Comparison of ENCODE assay signal across 8 cellular contexts in genomic region chr15:56242576-56243116, GRCh38. TPM values are rescaled to one million over a fixed set of nuclear protein-coding genes. Genes with fewer than 3 reads are reported as not detected.
DNase-seq lines count a peak whose midpoint lies in the region; FAIRE-seq and TF ChIP-seq lines count a peak whose summit lies in the region.

No MANE protein-coding gene starts in this region.

- H3K27ac ChIP-seq in iPS-18a (ENCODE audit: low read length): peak overlapping the region; percentile 24
- peak overlapping the region; percentile 23 for H3K27ac ChIP-seq in subcutaneous abdominal adipose tissue (ENCODE audit: low read depth, low read length)

- peaks cover 40% of the 10 kb centered on the region for H3K4me1 Mint-ChIP-seq in activated T-helper 2 cell treated with anti-CD3 and anti-CD28 coated beads, Interferon-gamma antibody, Interleukin-2, Interleukin-4, amounts not matched to agents 10 μg/mL and 5 μg/mL and 100 μg/mL, durations not matched to agents 14 hours and 24 hours and 36 hours (ENCODE audit: low read depth)

- H3K4me3 ChIP-seq in AG04449 (ENCODE audit: low read depth, low read length) (peak overlapping the region; percentile 72), HAP-1 (peak overlapping the region; percentile 57), iPS-18a (ENCODE audit: low read length) (peak overlapping the region; percentile 86), subcutaneous abdominal adipose tissue (ENCODE audit: low read depth in 1 of 5, low read length in 5 of 5) (peak overlapping the region; percentile 62 to 90 (median 81))

- H3K27me3 ChIP-seq in HAP-1 (ENCODE audit: low read depth) (no peaks in the 10 kb centered on the region), iPS-18a (ENCODE audit: control insufficient read depth, insufficient read depth, low read length) (no peaks in the 10 kb centered on the region), subcutaneous abdominal adipose tissue (ENCODE audit: control insufficient read depth in 5 of 5, insufficient read depth in 4 of 5, low read length in 5 of 5) (no peaks in the 10 kb centered on the region)

- H3K9me3 ChIP-seq in HAP-1 (no peaks in the 10 kb centered on the region), iPS-18a (ENCODE audit: control insufficient read depth, low read depth, low read length) (no peaks in the 10 kb centered on the region), subcutaneous abdominal adipose tissue (ENCODE audit: control insufficient read depth in 5 of 5, low read length in 5 of 5) (no peaks in the 10 kb centered on the region)

- peak overlapping the region; percentile 92 for H3K4me3 Mint-ChIP-seq in activated T-helper 2 cell treated with anti-CD3 and anti-CD28 coated beads, Interferon-gamma antibody, Interleukin-2, Interleukin-4, amounts not matched to agents 10 μg/mL and 5 μg/mL and 100 μg/mL, durations not matched to agents 14 hours and 24 hours and 36 hours (ENCODE audit: low read depth)

- no peak for TF ChIP-seq POLR2A in H54 (IDR thresholded peaks at IDR 0.05; ENCODE audit: low read depth, low read length)

- peak overlapping the region; percentile 69 for H3K9ac ChIP-seq in iPS-18a (ENCODE audit: low read length)
- H3K9ac ChIP-seq in subcutaneous abdominal adipose tissue (ENCODE audit: low read length in 5 of 5): peak overlapping the region; percentile 7 to 60 (median 11)

- no peak for TF ChIP-seq CTCF in AG04449 (IDR thresholded peaks at IDR 0.05; ENCODE audit: insufficient read depth, low read length, missing control alignments)

- peaks cover 21% of the 10 kb centered on the region for H3K36me3 Mint-ChIP-seq in activated T-helper 2 cell treated with anti-CD3 and anti-CD28 coated beads, Interferon-gamma antibody, Interleukin-2, Interleukin-4, amounts not matched to agents 10 μg/mL and 5 μg/mL and 100 μg/mL, durations not matched to agents 14 hours and 24 hours and 36 hours (ENCODE audit: low read depth)

- no peaks in the 10 kb centered on the region for H3K27me3 Mint-ChIP-seq in activated T-helper 2 cell treated with anti-CD3 and anti-CD28 coated beads, Interferon-gamma antibody, Interleukin-2, Interleukin-4, amounts not matched to agents 10 μg/mL and 5 μg/mL and 100 μg/mL, durations not matched to agents 14 hours and 24 hours and 36 hours (ENCODE audit: low read depth)

- intact Hi-C loops in activated T-helper 2 cell treated with anti-CD3 and anti-CD28 coated beads, Interferon-gamma antibody, Interleukin-2, Interleukin-4, amounts not matched to agents 10 μg/mL and 5 μg/mL and 100 μg/mL, durations not matched to agents 14 hours and 24 hours and 36 hours (cut with micrococcal nuclease): loop anchor here (5.0 to 10.0 kb wide), 6 partner anchors 75 to 838 kb away; partner anchors contain the start of genes CCPG1, NEDD4 and PIERCE2

- H3K9me3 Mint-ChIP-seq in activated T-helper 2 cell treated with anti-CD3 and anti-CD28 coated beads, Interferon-gamma antibody, Interleukin-2, Interleukin-4, amounts not matched to agents 10 μg/mL and 5 μg/mL and 100 μg/mL, durations not matched to agents 14 hours and 24 hours and 36 hours: no peaks in the 10 kb centered on the region

- H3K4me1 ChIP-seq in HAP-1 (peaks cover 11% of the 10 kb centered on the region), iPS-18a (ENCODE audit: control insufficient read depth, low read depth, low read length) (peaks cover 26% of the 10 kb centered on the region), subcutaneous abdominal adipose tissue (ENCODE audit: control insufficient read depth in 5 of 5, insufficient read depth in 5 of 5, low read length in 5 of 5) (peaks cover 2 to 34% (median 27%) of the 10 kb centered on the region in 5 donors)

- in situ Hi-C loops in HAP-1 (cut with MboI; ENCODE audit: low sequenced_read_pairs): no loop called here

- CTCF ChIA-PET in AG04449 (lab: Yijun Ruan, JAX): interaction anchor here (1.0 to 1.3 kb wide), 3 partner anchors 9 to 326 kb away, joined by 3 read pairs; no protein-coding TSS in a partner anchor

- H3K27ac Mint-ChIP-seq in activated T-helper 2 cell treated with anti-CD3 and anti-CD28 coated beads, Interferon-gamma antibody, Interleukin-2, Interleukin-4, amounts not matched to agents 10 μg/mL and 5 μg/mL and 100 μg/mL, durations not matched to agents 14 hours and 24 hours and 36 hours: peak overlapping the region; percentile 85

- no peak for DNase-seq in AG04449 (ENCODE audit: low read depth, low spot score)
- DNase-seq in HAP-1 (ENCODE audit: low spot score in 2 of 2): no peak
- DNase-seq in activated T-helper 2 cell treated with anti-CD3 and anti-CD28 coated beads, Interferon-gamma antibody, Interleukin-2, Interleukin-4, amounts not matched to agents 10 μg/mL and 5 μg/mL and 100 μg/mL, durations not matched to agents 14 hours and 24 hours and 36 hours (ENCODE audit: low spot score): no peak
- DNase-seq in H54 (ENCODE audit: insufficient read length, low spot score): no peak
- no peak for DNase-seq in nucleus accumbens (lab: John Stamatoyannopoulos, UW)
- no peak for DNase-seq in stimulated activated CD4-positive, alpha-beta T cell treated with anti-CD3 and anti-CD28 coated beads, Interleukin-15, amount 100 ng/mL, for 24 hours

- H3K36me3 ChIP-seq in HAP-1 (replicated peaks) (no peaks in the 10 kb centered on the region; the same call in 1 of the 2 replicates), iPS-18a (ENCODE audit: control insufficient read depth, low read depth, low read length) (peaks cover 3% of the 10 kb centered on the region), subcutaneous abdominal adipose tissue (ENCODE audit: control insufficient read depth in 5 of 5, insufficient read depth in 5 of 5, low read length in 5 of 5) (no peaks in the 10 kb centered on the region)

- FAIRE-seq in H54 (lab: Jason Lieb, UNC): no peak

- POLR2A ChIA-PET in AG04449 (lab: Yijun Ruan, JAX): no interaction called here

RNA-seq across cellular contexts. Expression of gene RFX7, which starts 1.0 kb away (rescaled TPM):
- total RNA-seq in activated T-helper 2 cell treated with anti-CD3 and anti-CD28 coated beads, Interferon-gamma antibody, Interleukin-2, Interleukin-4, amounts not matched to agents 10 μg/mL and 5 μg/mL and 100 μg/mL, durations not matched to agents 14 hours and 24 hours and 36 hours: 36.6 and 37.7 TPM in 2 replicates
